8 cellular contexts compared by ENCODE assay signal in genomic region chr20:36093804-36094145, GRCh38.
DNase-seq lines count a peak whose midpoint lies in the region; ATAC-seq, FAIRE-seq and TF ChIP-seq lines count a peak whose summit lies in the region.

No MANE protein-coding gene starts in this region.

- no peak for ATAC-seq in GM21717 (IDR thresholded peaks at IDR 0.05; ENCODE audit: unreplicated experiment)

- H4K20me1 ChIP-seq in astrocyte (ENCODE audit: insufficient read depth, low read length) = peaks cover 4% of the 10 kb centered on the region

- peak; percentile 46 for DNase-seq in NCI-H82 (lab: John Stamatoyannopoulos, UW)
- no peak for DNase-seq in NCI-H82 treated with DMSO at 0.1 percent for 48 hours (lab: John Stamatoyannopoulos, UW; ENCODE audit: unreplicated experiment)
- no peak for DNase-seq in astrocyte (ENCODE audit: low read depth)
- DNase-seq in kidney = no peak
- DNase-seq in suprapubic skin (ENCODE audit: low spot score in 2 of 2) = no peak
- DNase-seq in kidney tubule cell (ENCODE audit: low spot score) = no peak
- no peak for DNase-seq in Ammon's horn (ENCODE audit: low spot score)

- H3K4me3 Mint-ChIP-seq in astrocyte (ENCODE audit: unreplicated experiment) = peak overlapping the region; percentile 67

- H3K36me3 ChIP-seq in astrocyte (ENCODE audit: insufficient read depth, low read length) = no peaks in the 10 kb centered on the region
- H3K36me3 ChIP-seq in kidney (ENCODE audit: control insufficient read depth in 1 of 2, insufficient read depth in 2 of 2, low read length in 2 of 2) = no peaks in the 10 kb centered on the region
- H3K36me3 ChIP-seq in suprapubic skin = no peaks in the 10 kb centered on the region

- no peaks in the 10 kb centered on the region for H3K9me3 Mint-ChIP-seq in astrocyte (ENCODE audit: unreplicated experiment)

- TF ChIP-seq CTCF in astrocyte (IDR thresholded peaks at IDR 0.05; ENCODE audit: insufficient read depth, low read depth, low read length) (no peak), kidney (IDR thresholded peaks at IDR 0.05; ENCODE audit: borderline replicate concordance, extremely low read depth, insufficient read depth) (no peak), suprapubic skin (IDR thresholded peaks at IDR 0.05) (no peak)

- peak overlapping the region; percentile 100 for H3K4me2 ChIP-seq in astrocyte (ENCODE audit: low read length)

- peaks cover 16% of the 10 kb centered on the region for H3K27me3 ChIP-seq in astrocyte (ENCODE audit: insufficient read depth, low read length)
- H3K27me3 ChIP-seq in suprapubic skin = peaks cover 3% of the 10 kb centered on the region

- no peak for TF ChIP-seq EP300 in suprapubic skin (IDR thresholded peaks at IDR 0.05)

- H3K4me1 ChIP-seq in astrocyte (ENCODE audit: insufficient read depth, low read length) = peaks cover 21% of the 10 kb centered on the region
- peaks cover 19 to 34% of the 10 kb centered on the region in 2 donors for H3K4me1 ChIP-seq in kidney (ENCODE audit: control insufficient read depth in 1 of 2, insufficient read depth in 1 of 2, low read depth in 1 of 2, low read length in 2 of 2)
- H3K4me1 ChIP-seq in suprapubic skin = peaks cover 55% of the 10 kb centered on the region

- no peak for TF ChIP-seq POLR2A in suprapubic skin (IDR thresholded peaks at IDR 0.05)

- 0% methylated on average over 2 of the region's 2 CpGs for WGBS in suprapubic skin

- H2AFZ ChIP-seq in astrocyte (ENCODE audit: low read depth, low read length) = peak overlapping the region; percentile 94

- peaks cover 54% of the 10 kb centered on the region for H3K27me3 Mint-ChIP-seq in astrocyte (ENCODE audit: low read depth, unreplicated experiment)

- peaks cover 14% of the 10 kb centered on the region for H3K4me1 Mint-ChIP-seq in astrocyte (ENCODE audit: low read depth, unreplicated experiment)

- intact Hi-C loops in kidney (cut with DNase I) = no loop called here

- no peaks in the 10 kb centered on the region for H3K36me3 Mint-ChIP-seq in astrocyte (ENCODE audit: low read depth, unreplicated experiment)

- H3K27ac ChIP-seq in astrocyte (ENCODE audit: low read depth, low read length) (no peak overlapping the region), kidney (ENCODE audit: low read depth in 2 of 2, low read length in 2 of 2) (peak overlapping the region; percentile 97 to 99), suprapubic skin (peak overlapping the region; percentile 83)

- no peak overlapping the region for H3K27ac Mint-ChIP-seq in astrocyte (ENCODE audit: unreplicated experiment)

- H3K9ac ChIP-seq in astrocyte (ENCODE audit: low read length) (peak overlapping the region; percentile 49), kidney (ENCODE audit: low read length in 2 of 2) (peak overlapping the region; percentile 63 to 95)

- H3K9me3 ChIP-seq in astrocyte (ENCODE audit: insufficient read depth, low read depth, low read length) (no peaks in the 10 kb centered on the region), kidney (ENCODE audit: control insufficient read depth in 1 of 2, low read length in 2 of 2) (no peaks in the 10 kb centered on the region), suprapubic skin (no peaks in the 10 kb centered on the region)

- H3K79me2 ChIP-seq in astrocyte (ENCODE audit: insufficient read depth, low read length) = no peaks in the 10 kb centered on the region

- peak overlapping the region; percentile 70 for H3K4me3 ChIP-seq in astrocyte (ENCODE audit: insufficient read depth, low read depth, low read length)
- peak overlapping the region; percentile 97 for H3K4me3 ChIP-seq in kidney (ENCODE audit: low read length in 2 of 2)
- peak overlapping the region; percentile 80 for H3K4me3 ChIP-seq in suprapubic skin

- no peak for FAIRE-seq in astrocyte (lab: Jason Lieb, UNC)
- FAIRE-seq in kidney (lab: Jason Lieb, UNC) = no peak
